ENCODE assay signal across 8 cellular contexts in genomic region chr9:134024393-134024792, GRCh38. TPM values are rescaled to one million over a fixed set of nuclear protein-coding genes. Genes with fewer than 3 reads are reported as not detected.
DNase-seq lines count a peak whose midpoint lies in the region; ATAC-seq and TF ChIP-seq lines count a peak whose summit lies in the region.

No MANE protein-coding gene starts in this region.

- H3K4me2 ChIP-seq in BLaER1, result peak overlapping the region; percentile 79
- H3K4me2 ChIP-seq in MM.1S (ENCODE audit: low read depth, low read length), result peak overlapping the region; percentile 28
- peak overlapping the region; percentile 64 for H3K4me2 ChIP-seq in neural cell (ENCODE audit: low read length)

- peaks cover 34% of the 10 kb centered on the region for H4K20me1 ChIP-seq in BLaER1
- H4K20me1 ChIP-seq in MM.1S (ENCODE audit: insufficient read depth, low read length), result no peaks in the 10 kb centered on the region
- H4K20me1 ChIP-seq in neural cell (ENCODE audit: insufficient read depth), result no peaks in the 10 kb centered on the region

- H3K9ac ChIP-seq in BLaER1 (no peak overlapping the region), MM.1S (ENCODE audit: low read length) (no peak overlapping the region), neural cell (ENCODE audit: low read length) (peak overlapping the region; percentile 45)

- no peak for TF ChIP-seq RAD21 in neural cell (conservative IDR thresholded peaks at IDR 0.05)

- H3K27ac ChIP-seq in BLaER1 (no peak overlapping the region), MM.1S (ENCODE audit: low read length) (no peak overlapping the region), coronary artery (peak overlapping the region in 1 of 2 donors; percentile 81), neural cell (ENCODE audit: low read length) (peak overlapping the region; percentile 64)

- H3K9me3 ChIP-seq in BLaER1 (no peaks in the 10 kb centered on the region), MM.1S (replicated peaks; ENCODE audit: insufficient read depth, low read length) (no peaks in the 10 kb centered on the region), neural cell (ENCODE audit: low read length) (no peaks in the 10 kb centered on the region)

- TF ChIP-seq EP300 in neural cell (conservative IDR thresholded peaks at IDR 0.05; ENCODE audit: poor library complexity, severe bottlenecking), result no peak

- no peaks in the 10 kb centered on the region for H3K9me2 ChIP-seq in MM.1S (replicated peaks; ENCODE audit: insufficient read depth, low read length)
- H3K9me2 ChIP-seq in neural cell (ENCODE audit: insufficient read depth, low read length), result no peaks in the 10 kb centered on the region

- no peak for ATAC-seq in GM18520 (IDR thresholded peaks at IDR 0.05; ENCODE audit: unreplicated experiment)

- H3F3A ChIP-seq in MM.1S (ENCODE audit: insufficient read depth, low read length) (no peaks in the 10 kb centered on the region), neural cell (ENCODE audit: insufficient read depth, low read length, poor library complexity, severe bottlenecking) (no peaks in the 10 kb centered on the region)

- DNase-seq in MM.1S (no peak), coronary artery (ENCODE audit: low spot score) (no peak), SK-N-DZ (ENCODE audit: low spot score) (no peak), NCI-H2107 treated with DMSO at 0.1 percent for 48 hours (lab: John Stamatoyannopoulos, UW; ENCODE audit: unreplicated experiment) (no peak), ureter (ENCODE audit: low spot score) (no peak)

- no peaks in the 10 kb centered on the region for H3K79me2 ChIP-seq in MM.1S (ENCODE audit: low read length)
- H3K79me2 ChIP-seq in neural cell (replicated peaks; ENCODE audit: insufficient read depth, low read length), result peaks cover 12% of the 10 kb centered on the region

- H3K27me3 ChIP-seq in BLaER1, result no peaks in the 10 kb centered on the region
- H3K27me3 ChIP-seq in MM.1S (replicated peaks; ENCODE audit: insufficient read depth, low read length), result peaks cover 39% of the 10 kb centered on the region
- no peaks in the 10 kb centered on the region for H3K27me3 ChIP-seq in neural cell (ENCODE audit: insufficient read depth, low read depth, low read length)

- H3K36me3 ChIP-seq in BLaER1, result peaks cover 28% of the 10 kb centered on the region
- no peaks in the 10 kb centered on the region for H3K36me3 ChIP-seq in MM.1S (replicated peaks; ENCODE audit: insufficient read depth, low read length)
- no peaks in the 10 kb centered on the region for H3K36me3 ChIP-seq in neural cell (ENCODE audit: insufficient read depth, low read length)

- no peak for TF ChIP-seq CTCF in MM.1S (IDR thresholded peaks at IDR 0.05; ENCODE audit: low read length)
- TF ChIP-seq CTCF in coronary artery (IDR thresholded peaks at IDR 0.05), result no peak
- TF ChIP-seq CTCF in neural cell (IDR thresholded peaks at IDR 0.05; ENCODE audit: poor library complexity, severe bottlenecking), result no peak

- H3K4me3 ChIP-seq in BLaER1 (peak overlapping the region; percentile 60), MM.1S (ENCODE audit: low read length) (no peak overlapping the region; the same call in 1 of the 2 replicates), coronary artery (peak overlapping the region; percentile 56), neural cell (ENCODE audit: low read length) (peak overlapping the region; percentile 53)

- H2AFZ ChIP-seq in MM.1S (ENCODE audit: low read length), result no peak overlapping the region
- peak overlapping the region; percentile 11 for H2AFZ ChIP-seq in neural cell (ENCODE audit: low read depth, low read length)

- H3K4me1 ChIP-seq in BLaER1 (peaks cover 28% of the 10 kb centered on the region), MM.1S (ENCODE audit: low read length) (no peaks in the 10 kb centered on the region)

TF ChIP-seq in neural cell, 6 proteins besides CTCF, POLR2A, EP300 and RAD21:
- TF ChIP-seq REST (IDR thresholded peaks at IDR 0.05; ENCODE audit: borderline replicate concordance) (no peak), POLR2AphosphoS5 (IDR thresholded peaks at IDR 0.05) (no peak), EZH2 (IDR thresholded peaks at IDR 0.05; ENCODE audit: borderline replicate concordance, insufficient read depth, low read length, poor library complexity, severe bottlenecking) (no peak)

RNA-seq across cellular contexts. Expression of gene BRD3OS, which starts 0.9 kb away (rescaled TPM):
- 49.5 and 55.7 TPM in 2 replicates for polyA plus RNA-seq in neural cell
- polyA minus RNA-seq in neural cell, result 36.0 and 38.0 TPM in 2 replicates
- polyA plus RNA-seq in SK-N-DZ (2014; cell fraction: cytosol; rRNA removed), result 14.3 and 16.5 TPM in 2 replicates
- 8.1 and 14.4 TPM in 2 replicates for polyA plus RNA-seq in SK-N-DZ (2014; cell fraction: nucleus; rRNA removed)
- total RNA-seq in ureter, result 16.9 TPM

RNA-seq across cellular contexts. Expression of gene VAV2, which starts 32.3 kb away (rescaled TPM):
- polyA plus RNA-seq in neural cell, result 35.2 and 41.1 TPM in 2 replicates
- polyA minus RNA-seq in neural cell, result 33.7 and 34.1 TPM in 2 replicates
- polyA plus RNA-seq in SK-N-DZ (2014; cell fraction: cytosol; rRNA removed), result 17.8 and 20.2 TPM in 2 replicates
- 36.3 and 41.4 TPM in 2 replicates for polyA plus RNA-seq in SK-N-DZ (2014; cell fraction: nucleus; rRNA removed)
- 38.9 TPM for total RNA-seq in ureter

RNA-seq across cellular contexts. Expression of gene BRD3, which starts 43.4 kb away (rescaled TPM):
- polyA plus RNA-seq in neural cell, result 17.6 and 27.3 TPM in 2 replicates
- polyA minus RNA-seq in neural cell, result 25.1 and 33.9 TPM in 2 replicates
- polyA plus RNA-seq in SK-N-DZ (2014; cell fraction: cytosol; rRNA removed), result 9.0 and 11.5 TPM in 2 replicates
- 11.4 and 27.5 TPM in 2 replicates for polyA plus RNA-seq in SK-N-DZ (2014; cell fraction: nucleus; rRNA removed)
- total RNA-seq in ureter, result 44.7 TPM

Comparison
In these comparisons a context has a peak if more than half of its experiments do, and no peak if none do; other contexts are left out.
1. H3K4me2 ChIP-seq: peak in every context shown above with its lines; median percentile 79 in BLaER1; 64 in neural cell; 28 in MM.1S.